ENCODE assay signal across 27 cellular contexts in the genomic region with DNA sequence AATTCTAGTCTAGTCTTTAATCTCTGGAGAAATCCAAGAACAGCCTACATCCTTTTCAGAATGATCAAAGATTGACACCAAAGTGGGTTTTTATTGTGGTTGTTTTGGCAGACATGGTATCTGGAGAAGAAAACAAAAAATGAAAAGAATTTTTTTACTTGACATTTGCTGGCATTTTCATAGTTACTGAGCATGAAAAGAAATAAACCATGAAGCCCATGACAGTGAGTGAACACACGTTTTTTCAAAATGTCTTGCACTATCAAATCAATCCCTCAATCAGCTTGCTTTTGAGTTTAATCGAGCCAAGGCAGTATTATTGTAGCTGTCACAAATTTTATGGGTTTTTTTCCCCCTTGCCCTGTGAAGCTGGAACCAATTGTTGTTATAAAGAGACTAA.
"Had no signal": no experiment of that assay in that cellular context is flagged by ENCODE, and none has a peak within 500 bp of the region (broad histone marks: within the 10 kb centered on the region; RNA-seq: fewer than 3 reads in every experiment).

No MANE protein-coding gene starts in this region.

- H3K27me3 ChIP-seq: esophagus muscularis mucosa, neural progenitor cell, right lobe of liver, suprapubic skin, transverse colon, uterus had no signal

- H3K27ac Mint-ChIP-seq: endodermal cell; immature natural killer cell; natural killer cell; neural progenitor cell; stimulated activated naive CD8-positive, alpha-beta T cell treated with anti-CD3 and anti-CD28 coated beads, Interleukin-15, amount 100 ng/mL, for 72 hours had no signal

- ATAC-seq: left colon; left ventricle myocardium superior; lower lobe of right lung; natural killer cell; right lobe of liver; stimulated activated naive CD8-positive, alpha-beta T cell treated with anti-CD3 and anti-CD28 coated beads, Interleukin-15, amount 100 ng/mL, for 72 hours; upper lobe of right lung had no signal

- DNase-seq: cerebellar nuclear complex; cortex of kidney; endodermal cell; foreskin melanocyte; hypothalamus; immature natural killer cell; islet precursor cell; kidney glomerular epithelial cell; left colon; left ventricle myocardium superior; lower lobe of right lung; natural killer cell; right lobe of liver; stimulated activated CD4-positive, alpha-beta T cell treated with anti-CD3 and anti-CD28 coated beads, Interleukin-12 subunit alpha, Interleukin-12 subunit beta, amount 100 ng/mL, for 4 hours; stimulated activated CD4-positive, alpha-beta T cell treated with anti-CD3 and anti-CD28 coated beads, Interleukin-1b, Interleukin-23, amount 100 ng/mL, for 48 hours; stimulated activated CD4-positive, alpha-beta T cell treated with anti-CD3 and anti-CD28 coated beads, Interleukin-4, amount 100 ng/mL, for 1 hour; stimulated activated CD8-positive, alpha-beta memory T cell treated with anti-CD3 and anti-CD28 coated beads, Interleukin-4, amount 100 ng/mL, for 48 hours; stimulated activated naive CD4-positive, alpha-beta T cell; stimulated activated naive CD8-positive, alpha-beta T cell treated with anti-CD3 and anti-CD28 coated beads, Interleukin-15, amount 100 ng/mL, for 72 hours; transverse colon; upper lobe of right lung; uterus had no signal

- H2AFZ ChIP-seq: neural progenitor cell had no signal

- H3K36me3 Mint-ChIP-seq: natural killer cell, neural progenitor cell had no signal

- H3K36me3 ChIP-seq: esophagus muscularis mucosa, lower lobe of right lung, neural progenitor cell, right lobe of liver, suprapubic skin, transverse colon, upper lobe of right lung, uterus had no signal

- H3K4me3 ChIP-seq: esophagus muscularis mucosa, lower lobe of right lung, neural progenitor cell, right lobe of liver, smooth muscle cell, suprapubic skin, transverse colon, upper lobe of right lung, uterus had no signal

- H3K4me3 Mint-ChIP-seq: endodermal cell; immature natural killer cell; natural killer cell; neural progenitor cell; stimulated activated naive CD8-positive, alpha-beta T cell treated with anti-CD3 and anti-CD28 coated beads, Interleukin-15, amount 100 ng/mL, for 72 hours had no signal

- H3K4me1 Mint-ChIP-seq: endodermal cell; immature natural killer cell; natural killer cell; stimulated activated naive CD8-positive, alpha-beta T cell treated with anti-CD3 and anti-CD28 coated beads, Interleukin-15, amount 100 ng/mL, for 72 hours had no signal

- FAIRE-seq: endothelial cell of umbilical vein had no signal

- H3K4me2 ChIP-seq: neural progenitor cell, smooth muscle cell had no signal

- H3K9me3 ChIP-seq: esophagus muscularis mucosa, lower lobe of right lung, right lobe of liver, suprapubic skin, transverse colon, upper lobe of right lung, uterus had no signal

- H3K27ac ChIP-seq: esophagus muscularis mucosa, lower lobe of right lung, neural progenitor cell, right lobe of liver, suprapubic skin, transverse colon, upper lobe of right lung, uterus had no signal

- H3K9me3 Mint-ChIP-seq: endodermal cell; stimulated activated naive CD8-positive, alpha-beta T cell treated with anti-CD3 and anti-CD28 coated beads, Interleukin-15, amount 100 ng/mL, for 72 hours had no signal

- H3K9ac ChIP-seq: neural progenitor cell had no signal

- H3K4me1 ChIP-seq: right lobe of liver, suprapubic skin, transverse colon, upper lobe of right lung had no signal
